17 cellular contexts compared by ENCODE assay signal in the genomic region with DNA sequence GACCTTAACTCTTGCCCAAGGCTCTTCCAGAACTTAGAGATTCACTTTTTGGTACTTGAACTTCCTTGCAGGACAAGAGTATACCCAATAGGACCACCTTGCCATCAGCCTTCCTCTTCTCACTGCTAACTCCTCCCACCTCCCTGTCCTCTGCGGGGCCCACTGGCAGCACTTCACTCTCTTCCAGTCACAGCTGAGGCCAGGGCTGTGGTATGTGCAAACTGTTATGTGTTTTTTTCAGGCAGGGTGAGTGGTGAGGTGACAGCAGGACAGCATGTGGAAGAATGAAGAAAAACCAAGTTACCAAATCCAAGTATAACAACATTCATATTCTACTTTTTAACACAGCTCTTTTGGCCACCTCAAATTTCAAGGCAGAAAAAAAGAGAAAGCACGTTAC.
"Had no signal": no experiment of that assay in that cellular context is flagged by ENCODE, and none has a peak within 500 bp of the region (broad histone marks: within the 10 kb centered on the region; RNA-seq: fewer than 3 reads in every experiment).

No MANE protein-coding gene starts in this region.

- DNase-seq: activated CD4-positive, alpha-beta T cell treated with anti-CD3 and anti-CD28 coated beads for 1 hour; activated CD4-positive, alpha-beta T cell treated with anti-CD3 and anti-CD28 coated beads, Interleukin-2, amount 50 U/mL, for 48 hours; activated CD8-positive, alpha-beta memory T cell treated with anti-CD3 and anti-CD28 coated beads, Interleukin-2, amount 10 ng/mL, durations not matched to agents 7 days and 5 days; activated gamma-delta T cell; activated T-cell treated with anti-CD3 and anti-CD28 coated beads, Interleukin-2, amount 50 U/mL, for 24 hours; hippocampal formation; mucosa of descending colon; naive thymus-derived CD8-positive, alpha-beta T cell; occipital lobe; stimulated activated CD4-positive, alpha-beta T cell treated with anti-CD3 and anti-CD28 coated beads, Interleukin-15, amount 100 ng/mL, for 24 hours; stimulated activated CD4-positive, alpha-beta T cell treated with anti-CD3 and anti-CD28 coated beads, Interleukin-4, amount 100 ng/mL, for 24 hours; stimulated activated naive CD8-positive, alpha-beta T cell treated with anti-CD3 and anti-CD28 coated beads, Interleukin-15, amount 100 ng/mL, for 72 hours; SW 1271; uterus had no signal

- H3K27me3 ChIP-seq: gastrocnemius medialis, uterus had no signal

- H3K27ac ChIP-seq: gastrocnemius medialis, thoracic aorta, uterus had no signal

- H3K4me3 ChIP-seq: gastrocnemius medialis, lung, mucosa of descending colon, thoracic aorta, uterus had no signal

- H3K4me1 ChIP-seq: gastrocnemius medialis, uterus had no signal

- H3K36me3 ChIP-seq: gastrocnemius medialis, thoracic aorta, uterus had no signal

- H3K9me3 ChIP-seq: gastrocnemius medialis, mucosa of descending colon, thoracic aorta, uterus had no signal

- ATAC-seq: activated CD8-positive, alpha-beta memory T cell treated with anti-CD3 and anti-CD28 coated beads, Interleukin-2, amount 10 ng/mL, durations not matched to agents 7 days and 5 days; mucosa of descending colon; naive thymus-derived CD8-positive, alpha-beta T cell; stimulated activated naive CD8-positive, alpha-beta T cell treated with anti-CD3 and anti-CD28 coated beads, Interleukin-15, amount 100 ng/mL, for 72 hours had no signal
